8 cellular contexts compared by ENCODE assay signal in genomic region chr6:32190946-32191677, GRCh38. TPM values are rescaled to one million over a fixed set of nuclear protein-coding genes. Genes with fewer than 3 reads are reported as not detected.
DNase-seq lines count a peak whose midpoint lies in the region; ATAC-seq and TF ChIP-seq lines count a peak whose summit lies in the region.
"Had no signal": no experiment of that assay in that cellular context is flagged by ENCODE, and none has a peak within 500 bp of the region (broad histone marks: within the 10 kb centered on the region; RNA-seq: fewer than 3 reads in every experiment).

No MANE protein-coding gene starts in this region.

- H3K4me1 ChIP-seq in HUES64 (ENCODE audit: insufficient read depth, low read length) = peaks cover 32% of the 10 kb centered on the region
- H3K4me1 ChIP-seq in left lung = peaks cover 17 to 85% of the 10 kb centered on the region in 2 donors
- H3K4me1 ChIP-seq in subcutaneous abdominal adipose tissue (ENCODE audit: control insufficient read depth in 5 of 5, insufficient read depth in 5 of 5, low read length in 5 of 5) = peaks cover 22 to 79% (median 65%) of the 10 kb centered on the region in 5 donors

- H3K36me3 ChIP-seq in HUES64 (ENCODE audit: insufficient read depth, low read length) = peaks cover 21% of the 10 kb centered on the region
- H3K36me3 ChIP-seq in left lung = peaks cover 0 to 24% of the 10 kb centered on the region in 2 donors
- peaks cover 0 to 20% (median 16%) of the 10 kb centered on the region in 5 donors for H3K36me3 ChIP-seq in subcutaneous abdominal adipose tissue (ENCODE audit: control insufficient read depth in 5 of 5, insufficient read depth in 5 of 5, low read length in 5 of 5)

- H3K4me3 ChIP-seq in HUES64 (ENCODE audit: low read length) (peak overlapping the region; percentile 77), left lung (peak overlapping the region in 1 of 2 donors; percentile 78), subcutaneous abdominal adipose tissue (ENCODE audit: low read depth in 1 of 5, low read length in 5 of 5) (peak overlapping the region; percentile 43 to 77 (median 67))

- intact Hi-C loops in left lung (cut with DNase I) = no loop called here

- no peaks in the 10 kb centered on the region for H3K9me3 Mint-ChIP-seq in activated naive CD4-positive, alpha-beta T cell treated with anti-CD3 and anti-CD28 coated beads, Interleukin-2, amount 50 U/mL, for 72 hours

- H3K36me3 Mint-ChIP-seq in activated naive CD4-positive, alpha-beta T cell treated with anti-CD3 and anti-CD28 coated beads, Interleukin-2, amount 50 U/mL, for 72 hours = peaks cover 45 to 50% of the 10 kb centered on the region in 2 donors

- H3K9me3 ChIP-seq in HUES64 (ENCODE audit: insufficient read depth, low read depth, low read length) = no peaks in the 10 kb centered on the region
- H3K9me3 ChIP-seq in left lung = no peaks in the 10 kb centered on the region
- H3K9me3 ChIP-seq in subcutaneous abdominal adipose tissue (ENCODE audit: control insufficient read depth in 5 of 5, low read length in 5 of 5) = no peaks in the 10 kb centered on the region

- no peak for DNase-seq in activated naive CD4-positive, alpha-beta T cell treated with anti-CD3 and anti-CD28 coated beads, Interleukin-2, amount 50 U/mL, for 72 hours (ENCODE audit: low spot score in 2 of 2)
- DNase-seq in left lung (no peak), DMS79 treated with DMSO at 0.1 percent for 48 hours (lab: John Stamatoyannopoulos, UW) (no peak), DMS 273 treated with DMSO at 0.1 percent for 48 hours (lab: John Stamatoyannopoulos, UW) (no peak)
- DNase-seq: stimulated activated CD4-positive, alpha-beta T cell treated with anti-CD3 and anti-CD28 coated beads, Interleukin-2, amount 100 ng/mL, for 48 hours had no signal

- no peak for ATAC-seq in activated naive CD4-positive, alpha-beta T cell treated with anti-CD3 and anti-CD28 coated beads, Interleukin-2, amount 50 U/mL, for 72 hours
- ATAC-seq in left lung = no peak
- no peak for ATAC-seq in GM18520 (IDR thresholded peaks at IDR 0.05; ENCODE audit: unreplicated experiment)

- H3K27me3 ChIP-seq in HUES64 (ENCODE audit: insufficient read depth, low read length) = no peaks in the 10 kb centered on the region
- no peaks in the 10 kb centered on the region for H3K27me3 ChIP-seq in left lung
- H3K27me3 ChIP-seq in subcutaneous abdominal adipose tissue (ENCODE audit: control insufficient read depth in 5 of 5, insufficient read depth in 4 of 5, low read length in 5 of 5) = peaks cover 0 to under 1% (median 0%) of the 10 kb centered on the region in 5 donors

- 90% methylated on average over 6 of the region's 8 CpGs for WGBS in HUES64

- H3K9ac ChIP-seq in HUES64 (ENCODE audit: low read depth, low read length) (no peak overlapping the region), subcutaneous abdominal adipose tissue (ENCODE audit: low read length in 5 of 5) (peak overlapping the region; percentile 73 to 96 (median 92))

- no peak for TF ChIP-seq CTCF in left lung (IDR thresholded peaks at IDR 0.05)

- peak overlapping the region; percentile 94 to 97 for H3K27ac Mint-ChIP-seq in activated naive CD4-positive, alpha-beta T cell treated with anti-CD3 and anti-CD28 coated beads, Interleukin-2, amount 50 U/mL, for 72 hours

- H3K27ac ChIP-seq in HUES64 (ENCODE audit: low read depth, low read length) (peak overlapping the region; percentile 61), left lung (peak overlapping the region; percentile 95 to 100), subcutaneous abdominal adipose tissue (ENCODE audit: low read depth, low read length) (peak overlapping the region; percentile 97)

RNA-seq across cellular contexts. Expression of gene PBX2, which starts 1.1 kb away (rescaled TPM):
- 108 TPM for polyA plus RNA-seq in HUES64 (2013, experiment 1 of 2)
- polyA plus RNA-seq in HUES64 (2013, experiment 2 of 2) = 120 TPM
- 10 to 100 TPM; 65.4 to 88.7 TPM for total RNA-seq in activated naive CD4-positive, alpha-beta T cell treated with anti-CD3 and anti-CD28 coated beads, Interleukin-2, amount 50 U/mL, for 72 hours
- total RNA-seq in left lung = 10 to 100 TPM; 91.0 to 99.1 TPM

RNA-seq across cellular contexts. Expression of gene GPSM3, which starts 1.3 kb away (rescaled TPM):
- 9.2 TPM for polyA plus RNA-seq in HUES64 (2013, experiment 1 of 2)
- polyA plus RNA-seq in HUES64 (2013, experiment 2 of 2) = 11.5 TPM
- total RNA-seq in activated naive CD4-positive, alpha-beta T cell treated with anti-CD3 and anti-CD28 coated beads, Interleukin-2, amount 50 U/mL, for 72 hours = 100 to 1,000 TPM in 1 of 2 donors, 10 to 100 TPM in 1; 84.9 to 151 TPM
- total RNA-seq in left lung = 10 to 100 TPM; 24.4 to 81.7 TPM

RNA-seq across cellular contexts. Expression of gene AGER, which starts 7.1 kb away (rescaled TPM):
- polyA plus RNA-seq in HUES64 (2013, experiment 1 of 2) = 4.0 TPM
- 4.1 TPM for polyA plus RNA-seq in HUES64 (2013, experiment 2 of 2)
- total RNA-seq in activated naive CD4-positive, alpha-beta T cell treated with anti-CD3 and anti-CD28 coated beads, Interleukin-2, amount 50 U/mL, for 72 hours = 10 to 100 TPM; 21.6 to 26.3 TPM
- 100 to 1,000 TPM; 221 to 616 TPM for total RNA-seq in left lung

RNA-seq across cellular contexts. Expression of gene RNF5, which starts 12.9 kb away (rescaled TPM):
- 88.9 TPM for polyA plus RNA-seq in HUES64 (2013, experiment 1 of 2)
- polyA plus RNA-seq in HUES64 (2013, experiment 2 of 2) = 98.6 TPM
- 10 to 100 TPM; 62.6 to 86.2 TPM for total RNA-seq in activated naive CD4-positive, alpha-beta T cell treated with anti-CD3 and anti-CD28 coated beads, Interleukin-2, amount 50 U/mL, for 72 hours
- total RNA-seq in left lung = 10 to 100 TPM; 43.9 to 65.7 TPM

RNA-seq across cellular contexts. Expression of gene AGPAT1, which starts 15.2 kb away (rescaled TPM):
- 79.0 TPM for polyA plus RNA-seq in HUES64 (2013, experiment 1 of 2)
- 88.3 TPM for polyA plus RNA-seq in HUES64 (2013, experiment 2 of 2)
- 10 to 100 TPM; 33.2 to 35.0 TPM for total RNA-seq in activated naive CD4-positive, alpha-beta T cell treated with anti-CD3 and anti-CD28 coated beads, Interleukin-2, amount 50 U/mL, for 72 hours
- 10 to 100 TPM; 55.5 to 61.2 TPM for total RNA-seq in left lung

Comparison
In these comparisons a context has a peak if more than half of its experiments do, and no peak if none do; other contexts are left out.
1. RNA of gene AGER, which starts 7.1 kb away (total RNA-seq): 221 to 616 TPM in left lung; 21.6 to 26.3 TPM in activated naive CD4-positive, alpha-beta T cell treated with anti-CD3 and anti-CD28 coated beads, Interleukin-2, amount 50 U/mL, for 72 hours; every median in the first group is over 4 times any median in the second.
2. Peak in every context shown above with its lines, with median percentiles within 50 percentile points of each other: H3K27ac ChIP-seq.